Comparison of ENCODE assay signal across 1 cellular context in the genomic region with DNA sequence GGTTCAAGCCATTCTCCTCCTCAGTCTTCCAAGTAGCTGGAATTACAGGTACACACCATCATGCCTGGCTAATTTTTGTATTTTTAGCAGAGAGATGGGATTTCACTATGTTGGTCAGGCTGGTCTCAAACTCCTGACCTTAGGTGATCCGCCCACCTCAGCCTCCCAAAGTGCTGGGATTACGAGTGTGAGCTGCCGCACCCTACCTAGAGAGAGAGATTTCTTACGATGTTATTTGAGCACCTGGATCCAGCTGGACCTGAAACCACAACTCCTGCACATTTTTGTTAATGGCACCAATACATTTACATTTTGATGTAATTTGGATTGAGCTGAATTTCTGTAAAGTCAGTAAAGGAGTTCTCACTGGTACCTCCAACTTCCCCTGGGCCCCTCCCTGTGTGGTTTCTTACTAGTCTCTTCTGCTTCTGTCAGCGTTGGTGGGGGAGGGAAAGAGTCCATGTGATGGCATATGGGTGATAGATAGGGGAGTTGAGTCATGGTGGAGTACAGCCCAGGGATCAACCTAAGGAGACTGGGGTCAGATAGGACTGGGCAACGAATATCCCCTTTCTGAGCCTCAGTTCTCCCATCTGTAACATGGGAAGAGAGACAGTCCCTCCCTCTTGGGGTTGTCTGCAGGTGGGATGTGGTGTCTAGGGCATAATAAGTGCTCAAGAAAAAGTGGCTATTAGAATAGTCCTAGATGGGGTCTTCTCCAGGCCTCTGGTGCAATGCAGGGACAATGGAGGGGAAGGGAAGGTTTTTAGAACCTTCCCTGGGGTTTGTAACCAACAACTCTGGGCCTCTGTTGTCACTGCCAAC.
TF ChIP-seq lines count a peak whose summit lies in the region.

No MANE protein-coding gene starts in this region.

TF ChIP-seq in K562, 482 proteins besides CTCF, POLR2A, EP300 and RAD21 (continued from another document and continues in another):
- TF ChIP-seq MBD2 (IDR thresholded peaks at IDR 0.05; ENCODE audit: borderline replicate concordance, low read depth) (0 out of 2 replicates have a peak, but pooled peaks have one; percentile 32), COPS2 (conservative IDR thresholded peaks at IDR 0.05) (no peak), MAFF (IDR thresholded peaks at IDR 0.05; ENCODE audit: low read length) (peak; percentile 34; the same call in 1 of the 2 replicates), ZBED1 (IDR thresholded peaks at IDR 0.05) (no peak), FOXJ3 (CRISPR knock-in tag; IDR thresholded peaks at IDR 0.05) (no peak), ERF (CRISPR knock-in tag; IDR thresholded peaks at IDR 0.05) (no peak), HSF4 (CRISPR knock-in tag; IDR thresholded peaks at IDR 0.05; ENCODE audit: borderline replicate concordance) (no peak), LCOR (CRISPR knock-in tag; IDR thresholded peaks at IDR 0.05) (no peak), MEF2A (IDR thresholded peaks at IDR 0.05; ENCODE audit: control insufficient read depth, low read depth, low read length) (peak; percentile 48; the same call in 1 of the 2 replicates), SP2 (IDR thresholded peaks at IDR 0.05; ENCODE audit: extremely low read depth, low read depth, low read length, poor library complexity, severe bottlenecking) (no peak), SMARCE1 (IDR thresholded peaks at IDR 0.05) (peak; percentile 91), ZNF766 (CRISPR knock-in tag; conservative IDR thresholded peaks at IDR 0.05) (peak; percentile 97), RFX5 (IDR thresholded peaks at IDR 0.05; ENCODE audit: low read depth, low read length) (no peak), MTA1 (IDR thresholded peaks at IDR 0.05; ENCODE audit: borderline replicate concordance) (peak; percentile 58; the same call in 1 of the 2 replicates), PHF21A (IDR thresholded peaks at IDR 0.05; ENCODE audit: borderline replicate concordance, low read depth) (no peak), MTA3 (IDR thresholded peaks at IDR 0.05; ENCODE audit: borderline replicate concordance) (peak; percentile 40; the same call in 1 of the 2 replicates), MTA2 (IDR thresholded peaks at IDR 0.05; ENCODE audit: low read depth) (peak; percentile 61; the same call in 1 of the 2 replicates), FOXM1 (IDR thresholded peaks at IDR 0.05; ENCODE audit: low read depth) (peak; percentile 39), FOXM1 (CRISPR knock-in tag; IDR thresholded peaks at IDR 0.05; ENCODE audit: low read depth) (no peak), STAT5B (CRISPR knock-in tag; IDR thresholded peaks at IDR 0.05) (no peak), CEBPB (tag; IDR thresholded peaks at IDR 0.05) (no peak), KLF10 (CRISPR knock-in tag; IDR thresholded peaks at IDR 0.05) (no peak), JUND (IDR thresholded peaks at IDR 0.05; ENCODE audit: borderline replicate concordance, low read depth, low read length) (peak; percentile 95), JUND (tag; IDR thresholded peaks at IDR 0.05; ENCODE audit: borderline replicate concordance, low read depth, low read length) (peak; percentile 87; the same call in 2 of the 3 replicates), CHD1 (IDR thresholded peaks at IDR 0.05; ENCODE audit: low read length) (no peak), RBM22 (IDR thresholded peaks at IDR 0.05; ENCODE audit: low read depth, low read length, poor library complexity, severe bottlenecking) (no peak), CBX2 (IDR thresholded peaks at IDR 0.05; ENCODE audit: insufficient read depth, low read length, poor library complexity, severe bottlenecking) (no peak), ZZZ3 (IDR thresholded peaks at IDR 0.05) (no peak), NCOA2 (IDR thresholded peaks at IDR 0.05; ENCODE audit: partially characterized antibody in 2 of 2) (no peak), CBX3 (IDR thresholded peaks at IDR 0.05; ENCODE audit: borderline replicate concordance in 1 of 2, low read length in 2 of 2) (peak in 1 of 2 experiments; percentile 84; a peak in 1 of 3 replicates), KLF13 (tag; IDR thresholded peaks at IDR 0.05; ENCODE audit: borderline replicate concordance, low read depth) (0 out of 2 replicates have a peak, but pooled peaks have one; percentile 4), ZSCAN29 (IDR thresholded peaks at IDR 0.05) (no peak), CBX5 (IDR thresholded peaks at IDR 0.05; ENCODE audit: borderline replicate concordance, low read depth) (no peak), MCM5 (IDR thresholded peaks at IDR 0.05; ENCODE audit: low read depth) (no peak), SRF (CRISPR knock-in tag; IDR thresholded peaks at IDR 0.05) (no peak), ZNF586 (CRISPR knock-in tag; conservative IDR thresholded peaks at IDR 0.05) (no peak)
- TF ChIP-seq, protein P1, sequence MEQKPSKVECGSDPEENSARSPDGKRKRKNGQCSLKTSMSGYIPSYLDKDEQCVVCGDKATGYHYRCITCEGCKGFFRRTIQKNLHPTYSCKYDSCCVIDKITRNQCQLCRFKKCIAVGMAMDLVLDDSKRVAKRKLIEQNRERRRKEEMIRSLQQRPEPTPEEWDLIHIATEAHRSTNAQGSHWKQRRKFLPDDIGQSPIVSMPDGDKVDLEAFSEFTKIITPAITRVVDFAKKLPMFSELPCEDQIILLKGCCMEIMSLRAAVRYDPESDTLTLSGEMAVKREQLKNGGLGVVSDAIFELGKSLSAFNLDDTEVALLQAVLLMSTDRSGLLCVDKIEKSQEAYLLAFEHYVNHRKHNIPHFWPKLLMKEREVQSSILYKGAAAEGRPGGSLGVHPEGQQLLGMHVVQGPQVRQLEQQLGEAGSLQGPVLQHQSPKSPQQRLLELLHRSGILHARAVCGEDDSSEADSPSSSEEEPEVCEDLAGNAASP (IDR thresholded peaks at IDR 0.05), result no peak; the same call in 1 of the 2 replicates
- TF ChIP-seq, protein P2, sequence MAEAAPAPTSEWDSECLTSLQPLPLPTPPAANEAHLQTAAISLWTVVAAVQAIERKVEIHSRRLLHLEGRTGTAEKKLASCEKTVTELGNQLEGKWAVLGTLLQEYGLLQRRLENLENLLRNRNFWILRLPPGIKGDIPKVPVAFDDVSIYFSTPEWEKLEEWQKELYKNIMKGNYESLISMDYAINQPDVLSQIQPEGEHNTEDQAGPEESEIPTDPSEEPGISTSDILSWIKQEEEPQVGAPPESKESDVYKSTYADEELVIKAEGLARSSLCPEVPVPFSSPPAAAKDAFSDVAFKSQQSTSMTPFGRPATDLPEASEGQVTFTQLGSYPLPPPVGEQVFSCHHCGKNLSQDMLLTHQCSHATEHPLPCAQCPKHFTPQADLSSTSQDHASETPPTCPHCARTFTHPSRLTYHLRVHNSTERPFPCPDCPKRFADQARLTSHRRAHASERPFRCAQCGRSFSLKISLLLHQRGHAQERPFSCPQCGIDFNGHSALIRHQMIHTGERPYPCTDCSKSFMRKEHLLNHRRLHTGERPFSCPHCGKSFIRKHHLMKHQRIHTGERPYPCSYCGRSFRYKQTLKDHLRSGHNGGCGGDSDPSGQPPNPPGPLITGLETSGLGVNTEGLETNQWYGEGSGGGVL (CRISPR knock-in tag; IDR thresholded peaks at IDR 0.05), result no peak
- TF ChIP-seq, protein P3, sequence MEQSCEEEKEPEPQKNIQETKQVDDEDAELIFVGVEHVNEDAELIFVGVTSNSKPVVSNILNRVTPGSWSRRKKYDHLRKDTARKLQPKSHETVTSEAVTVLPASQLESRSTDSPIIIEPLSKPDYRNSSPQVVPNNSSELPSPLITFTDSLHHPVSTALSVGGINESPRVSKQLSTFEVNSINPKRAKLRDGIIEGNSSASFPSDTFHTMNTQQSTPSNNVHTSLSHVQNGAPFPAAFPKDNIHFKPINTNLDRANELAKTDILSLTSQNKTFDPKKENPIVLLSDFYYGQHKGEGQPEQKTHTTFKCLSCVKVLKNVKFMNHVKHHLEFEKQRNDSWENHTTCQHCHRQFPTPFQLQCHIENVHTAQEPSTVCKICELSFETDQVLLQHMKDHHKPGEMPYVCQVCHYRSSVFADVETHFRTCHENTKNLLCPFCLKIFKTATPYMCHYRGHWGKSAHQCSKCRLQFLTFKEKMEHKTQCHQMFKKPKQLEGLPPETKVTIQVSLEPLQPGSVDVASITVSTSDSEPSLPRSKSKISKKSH (CRISPR knock-in tag; IDR thresholded peaks at IDR 0.05), result no peak
- TF ChIP-seq, protein P4, sequence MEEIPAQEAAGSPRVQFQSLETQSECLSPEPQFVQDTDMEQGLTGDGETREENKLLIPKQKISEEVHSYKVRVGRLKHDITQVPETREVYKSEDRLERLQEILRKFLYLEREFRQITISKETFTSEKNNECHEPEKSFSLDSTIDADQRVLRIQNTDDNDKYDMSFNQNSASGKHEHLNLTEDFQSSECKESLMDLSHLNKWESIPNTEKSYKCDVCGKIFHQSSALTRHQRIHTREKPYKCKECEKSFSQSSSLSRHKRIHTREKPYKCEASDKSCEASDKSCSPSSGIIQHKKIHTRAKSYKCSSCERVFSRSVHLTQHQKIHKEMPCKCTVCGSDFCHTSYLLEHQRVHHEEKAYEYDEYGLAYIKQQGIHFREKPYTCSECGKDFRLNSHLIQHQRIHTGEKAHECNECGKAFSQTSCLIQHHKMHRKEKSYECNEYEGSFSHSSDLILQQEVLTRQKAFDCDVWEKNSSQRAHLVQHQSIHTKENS (CRISPR knock-in tag; IDR thresholded peaks at IDR 0.05), result no peak
- TF ChIP-seq, protein P5, sequence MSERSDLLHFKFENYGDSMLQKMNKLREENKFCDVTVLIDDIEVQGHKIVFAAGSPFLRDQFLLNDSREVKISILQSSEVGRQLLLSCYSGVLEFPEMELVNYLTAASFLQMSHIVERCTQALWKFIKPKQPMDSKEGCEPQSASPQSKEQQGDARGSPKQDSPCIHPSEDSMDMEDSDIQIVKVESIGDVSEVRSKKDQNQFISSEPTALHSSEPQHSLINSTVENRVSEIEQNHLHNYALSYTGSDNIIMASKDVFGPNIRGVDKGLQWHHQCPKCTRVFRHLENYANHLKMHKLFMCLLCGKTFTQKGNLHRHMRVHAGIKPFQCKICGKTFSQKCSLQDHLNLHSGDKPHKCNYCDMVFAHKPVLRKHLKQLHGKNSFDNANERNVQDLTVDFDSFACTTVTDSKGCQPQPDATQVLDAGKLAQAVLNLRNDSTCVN (CRISPR knock-in tag; IDR thresholded peaks at IDR 0.05), result no peak
- TF ChIP-seq, protein P6, sequence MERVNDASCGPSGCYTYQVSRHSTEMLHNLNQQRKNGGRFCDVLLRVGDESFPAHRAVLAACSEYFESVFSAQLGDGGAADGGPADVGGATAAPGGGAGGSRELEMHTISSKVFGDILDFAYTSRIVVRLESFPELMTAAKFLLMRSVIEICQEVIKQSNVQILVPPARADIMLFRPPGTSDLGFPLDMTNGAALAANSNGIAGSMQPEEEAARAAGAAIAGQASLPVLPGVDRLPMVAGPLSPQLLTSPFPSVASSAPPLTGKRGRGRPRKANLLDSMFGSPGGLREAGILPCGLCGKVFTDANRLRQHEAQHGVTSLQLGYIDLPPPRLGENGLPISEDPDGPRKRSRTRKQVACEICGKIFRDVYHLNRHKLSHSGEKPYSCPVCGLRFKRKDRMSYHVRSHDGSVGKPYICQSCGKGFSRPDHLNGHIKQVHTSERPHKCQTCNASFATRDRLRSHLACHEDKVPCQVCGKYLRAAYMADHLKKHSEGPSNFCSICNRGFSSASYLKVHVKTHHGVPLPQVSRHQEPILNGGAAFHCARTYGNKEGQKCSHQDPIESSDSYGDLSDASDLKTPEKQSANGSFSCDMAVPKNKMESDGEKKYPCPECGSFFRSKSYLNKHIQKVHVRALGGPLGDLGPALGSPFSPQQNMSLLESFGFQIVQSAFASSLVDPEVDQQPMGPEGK (CRISPR knock-in tag; IDR thresholded peaks at IDR 0.05; ENCODE audit: borderline replicate concordance), result no peak
- TF ChIP-seq, protein P7, sequence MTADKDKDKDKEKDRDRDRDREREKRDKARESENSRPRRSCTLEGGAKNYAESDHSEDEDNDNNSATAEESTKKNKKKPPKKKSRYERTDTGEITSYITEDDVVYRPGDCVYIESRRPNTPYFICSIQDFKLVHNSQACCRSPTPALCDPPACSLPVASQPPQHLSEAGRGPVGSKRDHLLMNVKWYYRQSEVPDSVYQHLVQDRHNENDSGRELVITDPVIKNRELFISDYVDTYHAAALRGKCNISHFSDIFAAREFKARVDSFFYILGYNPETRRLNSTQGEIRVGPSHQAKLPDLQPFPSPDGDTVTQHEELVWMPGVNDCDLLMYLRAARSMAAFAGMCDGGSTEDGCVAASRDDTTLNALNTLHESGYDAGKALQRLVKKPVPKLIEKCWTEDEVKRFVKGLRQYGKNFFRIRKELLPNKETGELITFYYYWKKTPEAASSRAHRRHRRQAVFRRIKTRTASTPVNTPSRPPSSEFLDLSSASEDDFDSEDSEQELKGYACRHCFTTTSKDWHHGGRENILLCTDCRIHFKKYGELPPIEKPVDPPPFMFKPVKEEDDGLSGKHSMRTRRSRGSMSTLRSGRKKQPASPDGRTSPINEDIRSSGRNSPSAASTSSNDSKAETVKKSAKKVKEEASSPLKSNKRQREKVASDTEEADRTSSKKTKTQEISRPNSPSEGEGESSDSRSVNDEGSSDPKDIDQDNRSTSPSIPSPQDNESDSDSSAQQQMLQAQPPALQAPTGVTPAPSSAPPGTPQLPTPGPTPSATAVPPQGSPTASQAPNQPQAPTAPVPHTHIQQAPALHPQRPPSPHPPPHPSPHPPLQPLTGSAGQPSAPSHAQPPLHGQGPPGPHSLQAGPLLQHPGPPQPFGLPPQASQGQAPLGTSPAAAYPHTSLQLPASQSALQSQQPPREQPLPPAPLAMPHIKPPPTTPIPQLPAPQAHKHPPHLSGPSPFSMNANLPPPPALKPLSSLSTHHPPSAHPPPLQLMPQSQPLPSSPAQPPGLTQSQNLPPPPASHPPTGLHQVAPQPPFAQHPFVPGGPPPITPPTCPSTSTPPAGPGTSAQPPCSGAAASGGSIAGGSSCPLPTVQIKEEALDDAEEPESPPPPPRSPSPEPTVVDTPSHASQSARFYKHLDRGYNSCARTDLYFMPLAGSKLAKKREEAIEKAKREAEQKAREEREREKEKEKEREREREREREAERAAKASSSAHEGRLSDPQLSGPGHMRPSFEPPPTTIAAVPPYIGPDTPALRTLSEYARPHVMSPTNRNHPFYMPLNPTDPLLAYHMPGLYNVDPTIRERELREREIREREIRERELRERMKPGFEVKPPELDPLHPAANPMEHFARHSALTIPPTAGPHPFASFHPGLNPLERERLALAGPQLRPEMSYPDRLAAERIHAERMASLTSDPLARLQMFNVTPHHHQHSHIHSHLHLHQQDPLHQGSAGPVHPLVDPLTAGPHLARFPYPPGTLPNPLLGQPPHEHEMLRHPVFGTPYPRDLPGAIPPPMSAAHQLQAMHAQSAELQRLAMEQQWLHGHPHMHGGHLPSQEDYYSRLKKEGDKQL (CRISPR knock-in tag; IDR thresholded peaks at IDR 0.05; ENCODE audit: borderline replicate concordance), result no peak
- TF ChIP-seq, protein P8, sequence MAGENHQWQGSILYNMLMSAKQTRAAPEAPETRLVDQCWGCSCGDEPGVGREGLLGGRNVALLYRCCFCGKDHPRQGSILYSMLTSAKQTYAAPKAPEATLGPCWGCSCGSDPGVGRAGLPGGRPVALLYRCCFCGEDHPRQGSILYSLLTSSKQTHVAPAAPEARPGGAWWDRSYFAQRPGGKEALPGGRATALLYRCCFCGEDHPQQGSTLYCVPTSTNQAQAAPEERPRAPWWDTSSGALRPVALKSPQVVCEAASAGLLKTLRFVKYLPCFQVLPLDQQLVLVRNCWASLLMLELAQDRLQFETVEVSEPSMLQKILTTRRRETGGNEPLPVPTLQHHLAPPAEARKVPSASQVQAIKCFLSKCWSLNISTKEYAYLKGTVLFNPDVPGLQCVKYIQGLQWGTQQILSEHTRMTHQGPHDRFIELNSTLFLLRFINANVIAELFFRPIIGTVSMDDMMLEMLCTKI (IDR thresholded peaks at IDR 0.05; ENCODE audit: partially characterized antibody), result no peak
